In genomic region chr9:134575817-134576176, GRCh38 we compare ENCODE assay signal across 14 cellular contexts.
DNase-seq lines count a peak whose midpoint lies in the region; ATAC-seq and TF ChIP-seq lines count a peak whose summit lies in the region.
"Had no signal": no experiment of that assay in that cellular context is flagged by ENCODE, and none has a peak within 500 bp of the region (broad histone marks: within the 10 kb centered on the region; RNA-seq: fewer than 3 reads in every experiment).

No MANE protein-coding gene starts in this region.

- no peaks in the 10 kb centered on the region for H3K27me3 ChIP-seq in mesendoderm (ENCODE audit: insufficient read depth, low read length, poor library complexity)
- H3K27me3 ChIP-seq: BLaER1 had no signal

- DNase-seq in activated CD4-positive, alpha-beta T cell treated with anti-CD3 and anti-CD28 coated beads, Interleukin-2, amount 10 ng/mL, durations not matched to agents 24 days and 14 days, result peak; percentile 25
- DNase-seq in activated CD4-positive, alpha-beta T cell treated with anti-CD3 and anti-CD28 coated beads, Interleukin-2, amount 50 U/mL, for 48 hours, result no peak
- DNase-seq in chondrocyte (ENCODE audit: low spot score) (no peak), mesendoderm (no peak), COLO668 (lab: John Stamatoyannopoulos, UW; ENCODE audit: unreplicated experiment) (no peak)
- DNase-seq in stimulated activated naive B cell treated with anti-CD40 and anti-IgM and Interleukin-4, amounts not matched to agents 10 μg/mL and 1 μg/mL and 100 μg/mL, for 72 hours, result no peak
- no peak for DNase-seq in stimulated activated CD4-positive, alpha-beta T cell treated with anti-CD3 and anti-CD28 coated beads, Interleukin-2, amount 100 ng/mL, for 24 hours
- DNase-seq: GF-D8, GM23248, NCI-H345, NCI-H526 treated with DMSO at 0.1 percent for 48 hours had no signal

- no CpG with 5 or more reads among the region's 5 CpGs for WGBS in mesendoderm (ENCODE audit: extremely low coverage, insufficient coverage, low lambda C conversion rate)

- H2BK15ac ChIP-seq in mesendoderm (replicated peaks; ENCODE audit: low read depth), result no peak overlapping the region

- H3K79me2 ChIP-seq in mesendoderm (ENCODE audit: control insufficient read depth, insufficient read depth, low read length), result no peaks in the 10 kb centered on the region

- no peak overlapping the region for H2AK5ac ChIP-seq in mesendoderm (ENCODE audit: low read length)

- H2BK5ac ChIP-seq in mesendoderm (ENCODE audit: low read length), result no peak overlapping the region

- intact Hi-C loops in activated CD4-positive, alpha-beta T cell treated with anti-CD3 and anti-CD28 coated beads, Interleukin-2, amount 10 ng/mL, durations not matched to agents 24 days and 14 days (cut with micrococcal nuclease), result no loop called here

- H3K27ac Mint-ChIP-seq in activated CD4-positive, alpha-beta T cell treated with anti-CD3 and anti-CD28 coated beads, Interleukin-2, amount 10 ng/mL, durations not matched to agents 24 days and 14 days, result no peak overlapping the region
- peak overlapping the region; percentile 11 for H3K27ac Mint-ChIP-seq in chondrocyte (ENCODE audit: unreplicated experiment)
- H3K27ac Mint-ChIP-seq in stimulated activated naive B cell treated with anti-CD40 and anti-IgM and Interleukin-4, amounts not matched to agents 10 μg/mL and 1 μg/mL and 100 μg/mL, for 72 hours, result peak overlapping the region; percentile 47

- no peaks in the 10 kb centered on the region for H3K36me3 ChIP-seq in mesendoderm (ENCODE audit: control insufficient read depth, insufficient read depth, low read length)
- H3K36me3 ChIP-seq: BLaER1 had no signal

- H3K18ac ChIP-seq in mesendoderm (ENCODE audit: low read length), result no peak overlapping the region

- H3K4ac ChIP-seq in mesendoderm (ENCODE audit: low read depth, low read length), result no peak overlapping the region

- H3K4me2 ChIP-seq in mesendoderm (ENCODE audit: low read length), result no peak overlapping the region
- H3K4me2 ChIP-seq: BLaER1 had no signal

- no peak overlapping the region for H3K4me3 ChIP-seq in mesendoderm (ENCODE audit: low read length)
- H3K4me3 ChIP-seq: BLaER1, GM23248 had no signal

- H3K27ac ChIP-seq in mesendoderm (ENCODE audit: low read depth, low read length), result no peak overlapping the region
- H3K27ac ChIP-seq: BLaER1, GM23248 had no signal

- H3K23ac ChIP-seq in mesendoderm (ENCODE audit: low read length), result no peak overlapping the region

- TF ChIP-seq CTCF in chondrocyte (IDR thresholded peaks at IDR 0.05), result no peak

- H3K4me3 Mint-ChIP-seq in activated CD4-positive, alpha-beta T cell treated with anti-CD3 and anti-CD28 coated beads, Interleukin-2, amount 10 ng/mL, durations not matched to agents 24 days and 14 days, result no peak overlapping the region
- no peak overlapping the region for H3K4me3 Mint-ChIP-seq in chondrocyte (ENCODE audit: unreplicated experiment)
- H3K4me3 Mint-ChIP-seq in stimulated activated naive B cell treated with anti-CD40 and anti-IgM and Interleukin-4, amounts not matched to agents 10 μg/mL and 1 μg/mL and 100 μg/mL, for 72 hours, result no peak overlapping the region
- H3K4me3 Mint-ChIP-seq: CD8-positive, alpha-beta memory T cell had no signal

- peak overlapping the region; percentile 7 for H3K56ac ChIP-seq in mesendoderm (ENCODE audit: low read length)

- H3K27me3 Mint-ChIP-seq in activated CD4-positive, alpha-beta T cell treated with anti-CD3 and anti-CD28 coated beads, Interleukin-2, amount 10 ng/mL, durations not matched to agents 24 days and 14 days, result peaks cover 5% of the 10 kb centered on the region
- H3K27me3 Mint-ChIP-seq in chondrocyte (ENCODE audit: low read depth), result no peaks in the 10 kb centered on the region
- peaks cover 21 to 30% of the 10 kb centered on the region in 2 donors for H3K27me3 Mint-ChIP-seq in stimulated activated naive B cell treated with anti-CD40 and anti-IgM and Interleukin-4, amounts not matched to agents 10 μg/mL and 1 μg/mL and 100 μg/mL, for 72 hours

- no peaks in the 10 kb centered on the region for H3K9me3 Mint-ChIP-seq in activated CD4-positive, alpha-beta T cell treated with anti-CD3 and anti-CD28 coated beads, Interleukin-2, amount 10 ng/mL, durations not matched to agents 24 days and 14 days
- H3K9me3 Mint-ChIP-seq in chondrocyte (ENCODE audit: low read depth), result peaks cover 18% of the 10 kb centered on the region
- peaks cover 3 to 8% of the 10 kb centered on the region in 2 donors for H3K9me3 Mint-ChIP-seq in stimulated activated naive B cell treated with anti-CD40 and anti-IgM and Interleukin-4, amounts not matched to agents 10 μg/mL and 1 μg/mL and 100 μg/mL, for 72 hours

- H4K5ac ChIP-seq in mesendoderm (ENCODE audit: low read length), result no peak overlapping the region

- H3K9ac ChIP-seq in mesendoderm (ENCODE audit: low read length), result no peak overlapping the region
- H3K9ac ChIP-seq: BLaER1, GM23248 had no signal

- ATAC-seq in stimulated activated naive B cell treated with anti-CD40 and anti-IgM and Interleukin-4, amounts not matched to agents 10 μg/mL and 1 μg/mL and 100 μg/mL, for 72 hours (replicated peaks), result no peak
- no peak for ATAC-seq in GM18520 (IDR thresholded peaks at IDR 0.05; ENCODE audit: unreplicated experiment)

- no peak overlapping the region for H4K8ac ChIP-seq in mesendoderm (ENCODE audit: low read depth, low read length)

- no peaks in the 10 kb centered on the region for H3K4me1 ChIP-seq in mesendoderm (ENCODE audit: control insufficient read depth, low read depth, low read length)

- H3K36me3 Mint-ChIP-seq in activated CD4-positive, alpha-beta T cell treated with anti-CD3 and anti-CD28 coated beads, Interleukin-2, amount 10 ng/mL, durations not matched to agents 24 days and 14 days (ENCODE audit: low read depth), result no peaks in the 10 kb centered on the region
- H3K36me3 Mint-ChIP-seq in chondrocyte (ENCODE audit: low read depth), result peaks cover 6% of the 10 kb centered on the region
- H3K36me3 Mint-ChIP-seq in stimulated activated naive B cell treated with anti-CD40 and anti-IgM and Interleukin-4, amounts not matched to agents 10 μg/mL and 1 μg/mL and 100 μg/mL, for 72 hours, result peaks cover 3 to 4% of the 10 kb centered on the region in 2 donors

- H3K79me1 ChIP-seq in mesendoderm (ENCODE audit: low read length), result no peaks in the 10 kb centered on the region

- H3K4me1 Mint-ChIP-seq in activated CD4-positive, alpha-beta T cell treated with anti-CD3 and anti-CD28 coated beads, Interleukin-2, amount 10 ng/mL, durations not matched to agents 24 days and 14 days, result no peaks in the 10 kb centered on the region
- peaks cover 32% of the 10 kb centered on the region for H3K4me1 Mint-ChIP-seq in chondrocyte (ENCODE audit: low read depth)
- peaks cover 13 to 17% of the 10 kb centered on the region in 2 donors for H3K4me1 Mint-ChIP-seq in stimulated activated naive B cell treated with anti-CD40 and anti-IgM and Interleukin-4, amounts not matched to agents 10 μg/mL and 1 μg/mL and 100 μg/mL, for 72 hours
- H3K4me1 Mint-ChIP-seq: CD8-positive, alpha-beta memory T cell had no signal

- H2BK120ac ChIP-seq in mesendoderm (ENCODE audit: low read depth, low read length), result no peak overlapping the region
